ENCODE assay signal across 8 cellular contexts in genomic region chr11:17389205-17389956, GRCh38. TPM values are rescaled to one million over a fixed set of nuclear protein-coding genes. Genes with fewer than 3 reads are reported as not detected.
DNase-seq lines count a peak whose midpoint lies in the region; ATAC-seq and TF ChIP-seq lines count a peak whose summit lies in the region.

No MANE protein-coding gene starts in this region.

- H3K9me3 ChIP-seq in GM23248 (ENCODE audit: low read depth) (no peaks in the 10 kb centered on the region), MG63 (no peaks in the 10 kb centered on the region), upper lobe of left lung (no peaks in the 10 kb centered on the region)

- no peaks in the 10 kb centered on the region for H3K9me2 ChIP-seq in GM23248 (ENCODE audit: insufficient read depth)

- peak; percentile 22 for DNase-seq in DMS114 treated with DMSO at 0.1 percent for 48 hours (lab: John Stamatoyannopoulos, UW; ENCODE audit: unreplicated experiment)
- DNase-seq in GM23248, result peak; percentile 50
- DNase-seq in MG63, result peak; percentile 40
- peak; percentile 71 for DNase-seq in SK-MEL-5 (ENCODE audit: low read depth, low spot score)
- peak; percentile 84 for DNase-seq in activated naive CD4-positive, alpha-beta T cell treated with anti-CD3 and anti-CD28 coated beads, Interleukin-2, amount 50 U/mL, for 16 hours
- DNase-seq in cardiac septum (ENCODE audit: low spot score), result peak; percentile 83
- DNase-seq in posterior cingulate gyrus, result peak in 9 of 10 donors; percentile 59 to 95 (median 74)
- DNase-seq in upper lobe of left lung, result peak; percentile 80 to 95

- no peaks in the 10 kb centered on the region for H3K79me2 ChIP-seq in GM23248 (ENCODE audit: insufficient read depth)

- no peak overlapping the region for H3K4me2 ChIP-seq in GM23248 (ENCODE audit: unreplicated experiment)

- no peak overlapping the region for H2AFZ ChIP-seq in GM23248

- TF ChIP-seq POLR2A in upper lobe of left lung (IDR thresholded peaks at IDR 0.05), result no peak

- 8 to 17% methylated on average over 23 to 50 of the region's 56 CpGs for WGBS in GM23248 (ENCODE audit: low coverage in 1 of 2, low lambda C conversion rate in 2 of 2, missing lambda C conversion rate in 2 of 2), 2 experiments
- WGBS in upper lobe of left lung, 2 donors, result 13 to 18% methylated on average over 12 to 16 of the region's 56 CpGs

- H3K4me1 ChIP-seq in GM23248 (ENCODE audit: insufficient read depth) (no peaks in the 10 kb centered on the region), upper lobe of left lung (peaks cover 4 to 39% (median 11%) of the 10 kb centered on the region in 4 donors)

- ATAC-seq in upper lobe of left lung (ENCODE audit: low FRiP score in 2 of 2), result peak; percentile 76 to 80

- H4K20me1 ChIP-seq in GM23248 (ENCODE audit: insufficient read depth), result no peaks in the 10 kb centered on the region

- 0 out of 2 replicates have a peak, but pooled peaks cover 5% of the 10 kb centered on the region for H3K27me3 ChIP-seq in GM23248 (replicated peaks; ENCODE audit: insufficient read depth)
- H3K27me3 ChIP-seq in MG63, result no peaks in the 10 kb centered on the region
- H3K27me3 ChIP-seq in upper lobe of left lung, result no peaks in the 10 kb centered on the region

- H3K27ac ChIP-seq in GM23248 (no peak overlapping the region), upper lobe of left lung (peak overlapping the region in 2 of 4 donors; percentile 61 to 72)

- H3K9ac ChIP-seq in GM23248, result no peak overlapping the region

- no peak for TF ChIP-seq EP300 in upper lobe of left lung (IDR thresholded peaks at IDR 0.05)

- in situ Hi-C loops in GM23248 (cut with MboI) (loop anchor here (10.0 kb wide), 1 partner anchor 115 kb away; no protein-coding TSS in a partner anchor), SK-MEL-5 (cut with HindIII; ENCODE audit: low pct_unique_long_range_greater_than_20kb, low sequenced_read_pairs) (no loop called here)

- H3K36me3 ChIP-seq in GM23248 (ENCODE audit: low read depth) (no peaks in the 10 kb centered on the region), MG63 (no peaks in the 10 kb centered on the region), upper lobe of left lung (no peaks in the 10 kb centered on the region)

- H3F3A ChIP-seq in GM23248 (ENCODE audit: insufficient read depth), result no peaks in the 10 kb centered on the region

- TF ChIP-seq CTCF in upper lobe of left lung (IDR thresholded peaks at IDR 0.05), result peak; percentile 79 to 86 (median 84)

- H3K4me3 ChIP-seq in GM23248 (0 out of 2 replicates have a peak overlapping the region, but pooled peaks have one; percentile 34), MG63 (peak overlapping the region; percentile 42), upper lobe of left lung (peak overlapping the region; percentile 30 to 69 (median 61))

- intact Hi-C loops in cardiac septum (cut with DNase I), result loop anchor here (5.0 kb wide), 1 partner anchor 138 kb away; no protein-coding TSS in a partner anchor
- intact Hi-C loops in posterior cingulate gyrus (cut with DNase I), result no loop called here

RNA-seq across cellular contexts. Expression of gene KCNJ11, which starts 0.9 kb away (rescaled TPM):
- total RNA-seq in GM23248 (2014; rRNA removed; shearing (Covaris generic)), result not detected in 2 replicates
- polyA plus RNA-seq in GM23248 (2016; fragmentation: Nextera tagmentation; extraction: Ambion mirVana), result not detected in 2 replicates
- total RNA-seq in MG63 (2014; rRNA removed; shearing (Covaris generic); ENCODE audit: low replicate concordance), result not detected in 2 replicates
- total RNA-seq in SK-MEL-5 (2014; rRNA removed; shearing (Covaris generic)), result not detected in 2 replicates
- 0.14 and 0.92 TPM in 2 replicates for polyA plus RNA-seq in SK-MEL-5 (2015; cell fraction: cytosol; rRNA removed)
- polyA plus RNA-seq in SK-MEL-5 (2015; cell fraction: nucleus; rRNA removed), result 2.0 TPM in 2 replicates
- total RNA-seq in cardiac septum, result 9.8 TPM
- total RNA-seq in upper lobe of left lung, result 1 to 10 TPM; 2.6 to 9.5 (median 5.7) TPM

RNA-seq across cellular contexts. Expression of gene NCR3LG1, which starts 37.8 kb away (rescaled TPM):
- total RNA-seq in GM23248 (2014; rRNA removed; shearing (Covaris generic)), result 1.3 and 5.1 TPM in 2 replicates
- 0.83 and 1.0 TPM in 2 replicates for polyA plus RNA-seq in GM23248 (2016; fragmentation: Nextera tagmentation; extraction: Ambion mirVana)
- total RNA-seq in MG63 (2014; rRNA removed; shearing (Covaris generic); ENCODE audit: low replicate concordance), result 0.17 and 0.20 TPM in 2 replicates
- total RNA-seq in SK-MEL-5 (2014; rRNA removed; shearing (Covaris generic)), result 5.7 and 6.6 TPM in 2 replicates
- 2.9 and 4.9 TPM in 2 replicates for polyA plus RNA-seq in SK-MEL-5 (2015; cell fraction: cytosol; rRNA removed)
- polyA plus RNA-seq in SK-MEL-5 (2015; cell fraction: nucleus; rRNA removed), result 9.4 and 11.4 TPM in 2 replicates
- 2.0 TPM for total RNA-seq in cardiac septum
- total RNA-seq in upper lobe of left lung, result 1 to 10 TPM; 3.6 to 7.6 (median 4.5) TPM

Comparison
In these comparisons a context has a peak if more than half of its experiments do, and no peak if none do; other contexts are left out.
1. DNase-seq: peak in every context shown above with its lines; median percentile 88 in upper lobe of left lung; 84 in activated naive CD4-positive, alpha-beta T cell treated with anti-CD3 and anti-CD28 coated beads, Interleukin-2, amount 50 U/mL, for 16 hours; 83 in cardiac septum; 74 in posterior cingulate gyrus; 71 in SK-MEL-5; 50 in GM23248; 40 in MG63; 22 in DMS114 treated with DMSO at 0.1 percent for 48 hours.